ENCODE assay signal across 2 cellular contexts in genomic region chr22:20191803-20192202, GRCh38.
TF ChIP-seq lines count a peak whose summit lies in the region.

No MANE protein-coding gene starts in this region.

TF ChIP-seq in IMR-90, 13 proteins besides CTCF, POLR2A, EP300 and RAD21:
- TF ChIP-seq USF2 (IDR thresholded peaks at IDR 0.05; ENCODE audit: low read depth, low read length) = no peak
- TF ChIP-seq MXI1 (IDR thresholded peaks at IDR 0.05; ENCODE audit: borderline replicate concordance, low read depth, low read length) = no peak
- TF ChIP-seq BHLHE40 (IDR thresholded peaks at IDR 0.05; ENCODE audit: low read depth, low read length) = no peak
- no peak for TF ChIP-seq MAFK (IDR thresholded peaks at IDR 0.05; ENCODE audit: low read depth, low read length)
- TF ChIP-seq ELK1 (IDR thresholded peaks at IDR 0.05; ENCODE audit: borderline replicate concordance, low read depth, low read length) = no peak
- no peak for TF ChIP-seq RFX5 (IDR thresholded peaks at IDR 0.05; ENCODE audit: low read depth, low read length)
- no peak for TF ChIP-seq CEBPB (IDR thresholded peaks at IDR 0.05; ENCODE audit: low read depth, low read length)
- no peak for TF ChIP-seq CHD1 (IDR thresholded peaks at IDR 0.05; ENCODE audit: low read depth, low read length)
- no peak for TF ChIP-seq MAZ (IDR thresholded peaks at IDR 0.05; ENCODE audit: borderline replicate concordance, low read depth, low read length)
- no peak for TF ChIP-seq SMC3 (IDR thresholded peaks at IDR 0.05; ENCODE audit: low read depth, low read length)
- TF ChIP-seq RCOR1 (IDR thresholded peaks at IDR 0.05; ENCODE audit: insufficient replicate concordance, low read length) = no peak
- TF ChIP-seq NFE2L2 (IDR thresholded peaks at IDR 0.05; ENCODE audit: low read depth, low read length) = no peak
- no peak for TF ChIP-seq FOS (IDR thresholded peaks at IDR 0.05; ENCODE audit: low read depth, low read length)

TF ChIP-seq in H1, 55 proteins besides CTCF, POLR2A, EP300 and RAD21:
- TF ChIP-seq SIRT6 (IDR thresholded peaks at IDR 0.05; ENCODE audit: low read length) (no peak), KDM5A (IDR thresholded peaks at IDR 0.05; ENCODE audit: low read length) (no peak), NANOG (IDR thresholded peaks at IDR 0.05; ENCODE audit: insufficient read depth, low read depth, low read length, poor library complexity, severe bottlenecking) (no peak), HDAC2 (IDR thresholded peaks at IDR 0.05; ENCODE audit: borderline replicate concordance in 1 of 2, low read depth in 2 of 2, low read length in 2 of 2) (no peak), BACH1 (IDR thresholded peaks at IDR 0.05; ENCODE audit: low read length) (no peak)
